In the genomic region with DNA sequence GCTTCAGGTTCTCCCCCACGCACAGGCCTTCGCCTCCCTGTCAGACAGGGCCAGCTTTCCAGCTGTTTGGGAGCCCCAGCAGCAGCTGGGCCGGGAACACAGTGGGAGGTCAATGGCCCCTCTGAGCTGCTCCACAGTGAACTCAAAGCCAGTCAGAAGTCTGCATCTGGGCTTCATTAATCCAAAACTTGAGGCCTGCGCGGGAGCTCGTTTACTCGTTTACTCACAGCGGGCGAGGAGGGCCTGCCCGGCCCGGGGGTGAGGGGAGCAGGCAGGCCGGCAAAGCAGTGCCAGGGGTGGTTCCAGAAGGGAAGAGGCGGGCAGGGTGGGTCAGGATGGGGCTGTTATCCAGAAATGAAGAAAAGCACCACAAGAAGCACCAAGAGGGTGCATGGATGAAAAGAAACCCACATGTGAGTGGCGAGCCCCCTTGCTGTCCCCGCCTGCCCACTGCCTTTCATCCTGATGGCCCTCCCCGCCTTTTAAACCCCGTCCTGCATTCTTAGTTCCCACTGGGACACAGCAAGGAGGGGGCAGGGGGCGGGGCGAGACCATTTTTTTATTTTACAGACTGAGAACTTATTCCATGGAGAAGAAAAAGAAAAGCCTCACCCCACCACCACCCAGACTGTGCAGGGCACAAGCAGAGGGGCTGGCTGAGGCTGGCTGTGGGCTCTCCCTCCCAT, we compare ENCODE assay signal across 11 cellular contexts. TPM values are rescaled to one million over a fixed set of nuclear protein-coding genes. Genes with fewer than 3 reads are reported as not detected.
A peak's percentile ranks its signal among the peaks of the same experiment; 100 is the strongest.
DNase-seq lines count a peak whose midpoint lies in the region; TF ChIP-seq lines count a peak whose summit lies in the region.
"Had no signal": no experiment of that assay in that cellular context is flagged by ENCODE, and none has a peak within 500 bp of the region (broad histone marks: within the 10 kb centered on the region; RNA-seq: fewer than 3 reads in every experiment).

No MANE protein-coding gene starts in this region.

- TF ChIP-seq CTCF in A673 (conservative IDR thresholded peaks at IDR 0.05; ENCODE audit: low read depth, low read length) = no peak
- no peak for TF ChIP-seq CTCF in adrenal gland (IDR thresholded peaks at IDR 0.05)
- no peak for TF ChIP-seq CTCF in right atrium auricular region (IDR thresholded peaks at IDR 0.05)
- TF ChIP-seq CTCF in osteocyte (IDR thresholded peaks at IDR 0.05) = no peak

- CTCF ChIA-PET in A673 (lab: Charles Lee) = no interaction called here
- CTCF ChIA-PET in CD4-positive, alpha-beta memory T cell (lab: Charles Lee; ENCODE audit: partially characterized antibody) = interaction anchor here (1.5 kb wide), 1 partner anchor 36 kb away, joined by 3 read pairs; no protein-coding TSS in a partner anchor

- H3K4me1 Mint-ChIP-seq in osteocyte (ENCODE audit: unreplicated experiment) (peaks cover 31% of the 10 kb centered on the region), immature natural killer cell (peaks cover 23 to 32% of the 10 kb centered on the region in 2 donors)
- peaks cover 16 to 36% (median 26%) of the 10 kb centered on the region in 4 donors for H3K4me1 Mint-ChIP-seq in CD4-positive, alpha-beta memory T cell

- H3K4me3 Mint-ChIP-seq in osteocyte (ENCODE audit: unreplicated experiment) (peak overlapping the region; percentile 60), immature natural killer cell (no peak overlapping the region)
- no peak overlapping the region for H3K4me3 Mint-ChIP-seq in CD4-positive, alpha-beta memory T cell
- H3K4me3 Mint-ChIP-seq: activated naive CD4-positive, alpha-beta T cell treated with anti-CD3 and anti-CD28 coated beads, Interleukin-2, amount 10 ng/mL, durations not matched to agents 7 days and 5 days; B cell had no signal

- H3K9me3 ChIP-seq in A673 (ENCODE audit: low read depth, low read length, poor library complexity, severe bottlenecking) = no peaks in the 10 kb centered on the region
- no peaks in the 10 kb centered on the region for H3K9me3 ChIP-seq in adrenal gland (replicated peaks in 1 of 3)
- no peaks in the 10 kb centered on the region for H3K9me3 ChIP-seq in right atrium auricular region
- H3K9me3 ChIP-seq in CD4-positive, alpha-beta memory T cell (ENCODE audit: control insufficient read depth in 1 of 2, low read length in 2 of 2) = no peaks in the 10 kb centered on the region

- H3K27ac Mint-ChIP-seq in osteocyte (ENCODE audit: unreplicated experiment) (peak overlapping the region; percentile 86), immature natural killer cell (no peak overlapping the region)
- H3K27ac Mint-ChIP-seq in CD4-positive, alpha-beta memory T cell = no peak overlapping the region
- H3K27ac Mint-ChIP-seq: activated naive CD4-positive, alpha-beta T cell treated with anti-CD3 and anti-CD28 coated beads, Interleukin-2, amount 10 ng/mL, durations not matched to agents 7 days and 5 days; B cell had no signal

- no peak overlapping the region for H3K4me3 ChIP-seq in A673 (ENCODE audit: low read depth, low read length, poor library complexity, severe bottlenecking)
- H3K4me3 ChIP-seq in adrenal gland = no peak overlapping the region
- H3K4me3 ChIP-seq in right atrium auricular region = peak overlapping the region; percentile 5 to 32
- H3K4me3 ChIP-seq in CD4-positive, alpha-beta memory T cell (ENCODE audit: low read length in 2 of 2) = no peak overlapping the region
- H3K4me3 ChIP-seq: GM12878 had no signal

- 61 to 79% (median 71%) methylated on average over 15 to 19 of the region's 19 CpGs for WGBS in adrenal gland, 4 donors

- no peaks in the 10 kb centered on the region for H3K9me3 Mint-ChIP-seq in osteocyte (ENCODE audit: unreplicated experiment)
- no peaks in the 10 kb centered on the region for H3K9me3 Mint-ChIP-seq in CD4-positive, alpha-beta memory T cell
- H3K9me3 Mint-ChIP-seq in immature natural killer cell = no peaks in the 10 kb centered on the region
- H3K9me3 Mint-ChIP-seq: activated naive CD4-positive, alpha-beta T cell treated with anti-CD3 and anti-CD28 coated beads, Interleukin-2, amount 10 ng/mL, durations not matched to agents 7 days and 5 days had no signal

- BruUV-seq in A673 (replicated peaks; lab: Mats Ljungman, UMichigan) = no TSS peak

- H3K36me3 ChIP-seq in A673 (ENCODE audit: insufficient read depth, low read length, poor library complexity, severe bottlenecking) (no peaks in the 10 kb centered on the region), adrenal gland (replicated peaks in 1 of 2) (no peaks in the 10 kb centered on the region), right atrium auricular region (no peaks in the 10 kb centered on the region)
- no peaks in the 10 kb centered on the region for H3K36me3 ChIP-seq in CD4-positive, alpha-beta memory T cell (ENCODE audit: insufficient read depth, low read length)

- DNase-seq in A673 (ENCODE audit: low spot score) (peak; percentile 29), adrenal gland (peak in 2 of 7 donors; percentile 46 to 59), right atrium auricular region (ENCODE audit: low spot score) (peak; percentile 81), osteocyte (ENCODE audit: extremely low spot score, unreplicated experiment) (no peak), immature natural killer cell (no peak), GDM1 (lab: John Stamatoyannopoulos, UW) (no peak), glomerular visceral epithelial cell (ENCODE audit: extremely low spot score) (no peak)
- DNase-seq in CD4-positive, alpha-beta memory T cell = no peak
- DNase-seq: activated naive CD4-positive, alpha-beta T cell treated with anti-CD3 and anti-CD28 coated beads, Interleukin-2, amount 10 ng/mL, durations not matched to agents 7 days and 5 days had no signal

- POLR2A ChIA-PET in A673 (lab: Charles Lee; ENCODE audit: low non-redundant PET) = interaction anchor here (0.6 kb wide), 1 partner anchor 146 kb away, joined by 4 read pairs; the partner anchor contains the start of gene CNNM4
- POLR2A ChIA-PET in CD4-positive, alpha-beta memory T cell (lab: Charles Lee; ENCODE audit: partially characterized antibody) = interaction anchor here (1.1 kb wide), 1 partner anchor 10 kb away, joined by 3 read pairs; no protein-coding TSS in a partner anchor

- H3K27me3 ChIP-seq in A673 (replicated peaks; ENCODE audit: insufficient read depth, low read depth, low read length, poor library complexity) (no peaks in the 10 kb centered on the region), adrenal gland (no peaks in the 10 kb centered on the region), right atrium auricular region (no peaks in the 10 kb centered on the region)
- no peaks in the 10 kb centered on the region for H3K27me3 ChIP-seq in CD4-positive, alpha-beta memory T cell (ENCODE audit: insufficient read depth, low read length)

- TF ChIP-seq POLR2A in adrenal gland (IDR thresholded peaks at IDR 0.05) = no peak

- intact Hi-C loops in A673 (cut with micrococcal nuclease; ENCODE audit: unreplicated experiment) (no loop called here), adrenal gland (cut with DNase I) (no loop called here)
- intact Hi-C loops in CD4-positive, alpha-beta memory T cell (cut with micrococcal nuclease) = no loop called here

- H3K36me3 Mint-ChIP-seq in osteocyte (ENCODE audit: unreplicated experiment) (no peaks in the 10 kb centered on the region), immature natural killer cell (peaks cover 0 to 7% (median 4%) of the 10 kb centered on the region in 3 donors)
- H3K36me3 Mint-ChIP-seq in CD4-positive, alpha-beta memory T cell = no peaks in the 10 kb centered on the region
- H3K36me3 Mint-ChIP-seq: activated naive CD4-positive, alpha-beta T cell treated with anti-CD3 and anti-CD28 coated beads, Interleukin-2, amount 10 ng/mL, durations not matched to agents 7 days and 5 days had no signal

- H3K27ac ChIP-seq in A673 (ENCODE audit: low read depth, low read length, poor library complexity, severe bottlenecking) (peak overlapping the region; percentile 10), adrenal gland (peak overlapping the region in 4 of 5 donors; percentile 19 to 81 (median 48)), right atrium auricular region (peak overlapping the region; percentile 86 to 88)
- H3K27ac ChIP-seq in CD4-positive, alpha-beta memory T cell (ENCODE audit: low read depth, low read length) = no peak overlapping the region

- H3K27me3 Mint-ChIP-seq in osteocyte (ENCODE audit: unreplicated experiment) = peaks cover 7% of the 10 kb centered on the region
- no peaks in the 10 kb centered on the region for H3K27me3 Mint-ChIP-seq in CD4-positive, alpha-beta memory T cell
- H3K27me3 Mint-ChIP-seq in immature natural killer cell (ENCODE audit: low read depth in 3 of 3) = peaks cover 0 to 2% (median 2%) of the 10 kb centered on the region in 3 donors
- H3K27me3 Mint-ChIP-seq: B cell had no signal

- H3K4me1 ChIP-seq in A673 (ENCODE audit: insufficient read depth, low read length, poor library complexity, severe bottlenecking) (no peaks in the 10 kb centered on the region), adrenal gland (replicated peaks in 1 of 2) (peaks cover 0 to 8% of the 10 kb centered on the region in 2 donors), right atrium auricular region (peaks cover 0 to 35% of the 10 kb centered on the region in 2 donors)
- peaks cover 13% of the 10 kb centered on the region for H3K4me1 ChIP-seq in CD4-positive, alpha-beta memory T cell (ENCODE audit: insufficient read depth, low read length)

RNA-seq across cellular contexts. Expression of gene SEMA4C, which starts 37.0 kb away (rescaled TPM):
- total RNA-seq in A673 (2021) (33.3 and 36.1 TPM in 2 replicates), adrenal gland (10 to 100 TPM; 14.0 to 31.6 (median 27.8) TPM), right atrium auricular region (10 to 100 TPM; 12.0 to 23.3 TPM), osteocyte (33.8 and 39.1 TPM in 2 replicates)
- polyA plus RNA-seq in adrenal gland (10 to 100 TPM in 2 of 3 donors, 1 to 10 TPM in 1; 4.4 to 23.4 (median 14.6) TPM), immature natural killer cell (10 to 100 TPM in 1 of 3 donors, 1 to 10 TPM in 2; 3.1 to 11.5 (median 4.8) TPM)
- total RNA-seq in CD4-positive, alpha-beta memory T cell = 10 to 100 TPM; 72.6 to 77.0 TPM
- 1 to 10 TPM; 2.3 to 8.1 TPM for polyA plus RNA-seq in CD4-positive, alpha-beta memory T cell

RNA-seq across cellular contexts. Expression of gene ANKRD39, which starts 49.0 kb away (rescaled TPM):
- total RNA-seq in A673 (2021) = 21.0 and 25.3 TPM in 2 replicates
- 10 to 100 TPM; 17.0 to 49.5 (median 20.3) TPM for total RNA-seq in adrenal gland
- polyA plus RNA-seq in adrenal gland = 10 to 100 TPM in 2 of 3 donors, 1 to 10 TPM in 1; 9.2 to 39.5 (median 25.5) TPM
- total RNA-seq in right atrium auricular region = 10 to 100 TPM in 1 of 2 donors, 1 to 10 TPM in 1; 8.7 to 12.2 TPM
- total RNA-seq in osteocyte = 10.5 and 12.4 TPM in 2 replicates
- total RNA-seq in CD4-positive, alpha-beta memory T cell = 10 to 100 TPM; 24.4 to 24.5 TPM
- 10 to 100 TPM; 18.7 to 42.5 TPM for polyA plus RNA-seq in CD4-positive, alpha-beta memory T cell
- polyA plus RNA-seq in immature natural killer cell = 10 to 100 TPM; 27.0 to 68.3 (median 41.2) TPM

Comparison
In these comparisons a context has a peak if more than half of its experiments do, and no peak if none do; other contexts are left out.
1. DNase-seq: peak in A673 (single experiment) and right atrium auricular region (single experiment); none in osteocyte (single experiment), CD4-positive, alpha-beta memory T cell (0 of 5), immature natural killer cell (0 of 3), GDM1 (single experiment) and glomerular visceral epithelial cell (single experiment).
2. H3K4me3 ChIP-seq: peak in right atrium auricular region (2 of 2); none in A673 (single experiment), adrenal gland (0 of 4) and CD4-positive, alpha-beta memory T cell (0 of 2).